27 cellular contexts compared by ENCODE assay signal in the genomic region with DNA sequence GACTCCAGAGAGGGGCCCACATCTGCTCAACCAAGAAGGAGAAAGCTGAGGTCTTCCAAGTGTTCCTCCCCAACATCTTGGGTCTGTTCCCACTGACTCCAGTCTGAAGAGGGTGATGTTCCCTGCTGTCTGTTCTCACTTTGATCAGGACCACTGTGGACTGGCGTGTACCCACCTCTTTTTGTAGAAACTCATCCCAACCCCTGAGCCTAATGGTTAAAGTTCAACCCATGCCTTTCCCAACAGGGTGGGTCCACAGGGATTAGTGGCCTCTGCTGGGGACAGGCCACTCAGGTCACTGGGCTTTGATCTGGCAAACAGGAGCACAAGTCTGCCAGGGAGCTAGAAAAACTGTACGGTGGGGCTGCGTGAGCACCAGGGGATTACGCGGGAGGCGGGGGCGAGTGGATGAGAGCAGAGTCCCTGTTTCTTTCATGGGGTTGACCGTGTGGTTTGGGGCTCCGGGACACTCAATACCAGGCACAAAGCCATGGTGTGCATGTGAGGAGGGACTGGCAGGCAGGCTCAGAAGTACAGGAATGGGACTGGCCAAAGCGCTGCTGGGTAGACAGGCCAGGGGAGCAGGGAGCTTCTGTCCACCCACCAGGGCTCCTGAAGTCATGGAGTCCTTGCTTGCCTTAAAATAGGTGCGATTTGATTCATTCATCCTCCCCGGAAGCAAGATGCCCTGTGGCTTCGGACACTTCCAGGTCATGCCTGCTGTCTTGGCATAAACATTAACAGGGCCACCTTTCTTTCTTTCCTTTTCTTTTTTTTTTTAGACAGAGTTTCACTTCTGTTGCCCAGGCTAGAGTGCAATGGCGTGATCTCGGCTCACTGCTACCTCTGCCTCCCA. TPM values are rescaled to one million over a fixed set of nuclear protein-coding genes. Genes with fewer than 3 reads are reported as not detected.
DNase-seq lines count a peak whose midpoint lies in the region; ATAC-seq and TF ChIP-seq lines count a peak whose summit lies in the region.
"Had no signal": no experiment of that assay in that cellular context is flagged by ENCODE, and none has a peak within 500 bp of the region (broad histone marks: within the 10 kb centered on the region; RNA-seq: fewer than 3 reads in every experiment).

TSS of gene CA5A (minus strand) at position 155 of the 856 bp plus-strand sequence. CDS start at position 76, 79 bp downstream.

- no peak for TF ChIP-seq CTCF in left ventricle myocardium inferior (IDR thresholded peaks at IDR 0.05; ENCODE audit: borderline replicate concordance)
- no peak for TF ChIP-seq CTCF in SK-N-SH (IDR thresholded peaks at IDR 0.05)
- no peak for TF ChIP-seq CTCF in HFFc6 (IDR thresholded peaks at IDR 0.05)

- H3F3A ChIP-seq in SK-N-SH (replicated peaks; ENCODE audit: insufficient read depth): no peaks in the 10 kb centered on the region

- H3K9me3 ChIP-seq in left ventricle myocardium inferior (replicated peaks): no peaks in the 10 kb centered on the region
- H3K9me3 ChIP-seq in SK-N-SH: no peaks in the 10 kb centered on the region

- WGBS in SK-N-SH (ENCODE audit: low lambda C conversion rate): 84% methylated on average over 14 of the region's 15 CpGs

- no peak for TF ChIP-seq RAD21 in SK-N-SH (IDR thresholded peaks at IDR 0.05; ENCODE audit: low read length)

- H3K36me3 ChIP-seq in left ventricle myocardium inferior (no peaks in the 10 kb centered on the region), SK-N-SH (replicated peaks in 1 of 2; ENCODE audit: control insufficient read depth in 1 of 2, insufficient read depth in 2 of 2, low read length in 1 of 2) (no peaks in the 10 kb centered on the region)

- peaks cover 6% of the 10 kb centered on the region for H3K4me1 Mint-ChIP-seq in activated T-helper 17 cell treated with anti-CD3 and anti-CD28 coated beads, Interleukin-2, amount 50 U/mL, for 72 hours
- H3K4me1 Mint-ChIP-seq in naive B cell (peaks cover 9 to 21% (median 9%) of the 10 kb centered on the region in 3 donors), HFFc6 (ENCODE audit: low read depth) (no peaks in the 10 kb centered on the region)
- H3K4me1 Mint-ChIP-seq in stimulated activated naive B cell treated with anti-CD40 and anti-IgM and Interleukin-4, amounts not matched to agents 10 μg/mL and 1 μg/mL and 100 μg/mL, for 72 hours: peaks cover 9 to 18% of the 10 kb centered on the region in 2 donors
- H3K4me1 Mint-ChIP-seq: CD8-positive, alpha-beta memory T cell had no signal

- H4K20me1 ChIP-seq in SK-N-SH (ENCODE audit: insufficient read depth): no peaks in the 10 kb centered on the region

- POLR2A ChIA-PET in SK-N-SH (lab: Yijun Ruan, JAX): no interaction called here

- no peak for ATAC-seq in Right ventricle myocardium superior (ENCODE audit: poor library complexity)
- no peak for ATAC-seq in activated T-helper 17 cell treated with anti-CD3 and anti-CD28 coated beads, Interleukin-2, amount 50 U/mL, for 72 hours (replicated peaks)
- ATAC-seq in naive B cell (ENCODE audit: low read depth in 2 of 2): no peak
- peak in 1 of 2 donors; percentile 23 for ATAC-seq in stimulated activated naive B cell treated with anti-CD40 and anti-IgM and Interleukin-4, amounts not matched to agents 10 μg/mL and 1 μg/mL and 100 μg/mL, for 72 hours (replicated peaks)
- ATAC-seq: Right ventricle myocardium inferior had no signal

- no peaks in the 10 kb centered on the region for H3K36me3 Mint-ChIP-seq in activated T-helper 17 cell treated with anti-CD3 and anti-CD28 coated beads, Interleukin-2, amount 50 U/mL, for 72 hours (ENCODE audit: low read depth)
- no peaks in the 10 kb centered on the region for H3K36me3 Mint-ChIP-seq in naive B cell
- H3K36me3 Mint-ChIP-seq in stimulated activated naive B cell treated with anti-CD40 and anti-IgM and Interleukin-4, amounts not matched to agents 10 μg/mL and 1 μg/mL and 100 μg/mL, for 72 hours: no peaks in the 10 kb centered on the region
- no peaks in the 10 kb centered on the region for H3K36me3 Mint-ChIP-seq in HFFc6 (ENCODE audit: low read depth)
- H3K36me3 Mint-ChIP-seq: CD8-positive, alpha-beta memory T cell had no signal

- H3K9me2 ChIP-seq in SK-N-SH: no peaks in the 10 kb centered on the region

- peak within 1 kb of the TSS; percentile 42 for H3K27ac Mint-ChIP-seq in activated T-helper 17 cell treated with anti-CD3 and anti-CD28 coated beads, Interleukin-2, amount 50 U/mL, for 72 hours
- H3K27ac Mint-ChIP-seq in naive B cell (peak within 1 kb of the TSS in 4 of 6 donors; percentile 59 to 95 (median 66)), HFFc6 (no peak within 1 kb of the TSS)
- H3K27ac Mint-ChIP-seq in stimulated activated naive B cell treated with anti-CD40 and anti-IgM and Interleukin-4, amounts not matched to agents 10 μg/mL and 1 μg/mL and 100 μg/mL, for 72 hours: peak within 1 kb of the TSS; percentile 79

- H3K4me3 ChIP-seq in left ventricle myocardium inferior: no peak within 1 kb of the TSS
- no peak within 1 kb of the TSS for H3K4me3 ChIP-seq in SK-N-SH (ENCODE audit: low read depth in 2 of 2, low read length in 1 of 2)
- H3K4me3 ChIP-seq: GM23248 had no signal

- no peak within 1 kb of the TSS for H2AFZ ChIP-seq in SK-N-SH (ENCODE audit: low read depth)
- H2AFZ ChIP-seq: GM23248 had no signal

- no peak for TF ChIP-seq EP300 in SK-N-SH (IDR thresholded peaks at IDR 0.05; ENCODE audit: borderline replicate concordance in 1 of 2, low read depth in 1 of 2, low read length in 1 of 2)

- no peaks in the 10 kb centered on the region for H3K79me2 ChIP-seq in SK-N-SH (ENCODE audit: insufficient read depth)

- intact Hi-C loops in Right ventricle myocardium superior (cut with DNase I): no loop called here
- intact Hi-C loops in left ventricle myocardium inferior (cut with micrococcal nuclease): no loop called here

- no peak within 1 kb of the TSS for H3K4me3 Mint-ChIP-seq in activated T-helper 17 cell treated with anti-CD3 and anti-CD28 coated beads, Interleukin-2, amount 50 U/mL, for 72 hours
- peak within 1 kb of the TSS in 2 of 8 donors; percentile 26 to 87 for H3K4me3 Mint-ChIP-seq in naive B cell
- no peak within 1 kb of the TSS for H3K4me3 Mint-ChIP-seq in stimulated activated naive B cell treated with anti-CD40 and anti-IgM and Interleukin-4, amounts not matched to agents 10 μg/mL and 1 μg/mL and 100 μg/mL, for 72 hours
- no peak within 1 kb of the TSS for H3K4me3 Mint-ChIP-seq in HFFc6
- H3K4me3 Mint-ChIP-seq: CD8-positive, alpha-beta memory T cell; H9 had no signal

- H3K9me3 Mint-ChIP-seq in activated T-helper 17 cell treated with anti-CD3 and anti-CD28 coated beads, Interleukin-2, amount 50 U/mL, for 72 hours: peaks cover 5% of the 10 kb centered on the region
- H3K9me3 Mint-ChIP-seq in naive B cell (peaks cover 0 to 3% (median 0%) of the 10 kb centered on the region in 7 donors), HFFc6 (no peaks in the 10 kb centered on the region)
- H3K9me3 Mint-ChIP-seq in stimulated activated naive B cell treated with anti-CD40 and anti-IgM and Interleukin-4, amounts not matched to agents 10 μg/mL and 1 μg/mL and 100 μg/mL, for 72 hours: peaks cover 2 to 4% of the 10 kb centered on the region in 2 donors
- H3K9me3 Mint-ChIP-seq: CD8-positive, alpha-beta memory T cell had no signal

- CTCF ChIA-PET in SK-N-SH (lab: Yijun Ruan, JAX): interaction anchor here (1.2 kb wide), 1 partner anchor 501 kb away, joined by 3 read pairs; no protein-coding TSS in a partner anchor

- H3K27me3 ChIP-seq in left ventricle myocardium inferior (ENCODE audit: low read depth) (peaks cover 13% of the 10 kb centered on the region), SK-N-SH (ENCODE audit: insufficient read depth) (no peaks in the 10 kb centered on the region)

- no peak within 1 kb of the TSS for H3K9ac ChIP-seq in SK-N-SH
- H3K9ac ChIP-seq: GM23248 had no signal

- no peaks in the 10 kb centered on the region for H3K4me1 ChIP-seq in left ventricle myocardium inferior
- H3K4me1 ChIP-seq in SK-N-SH (ENCODE audit: control insufficient read depth in 1 of 2, insufficient read depth in 2 of 2, low read depth in 1 of 2, low read length in 1 of 2): no peaks in the 10 kb centered on the region; a peak in 1 of 4 replicates

- no peaks in the 10 kb centered on the region for H3K27me3 Mint-ChIP-seq in activated T-helper 17 cell treated with anti-CD3 and anti-CD28 coated beads, Interleukin-2, amount 50 U/mL, for 72 hours
- H3K27me3 Mint-ChIP-seq in naive B cell (peaks cover 0 to 14% (median 4%) of the 10 kb centered on the region in 3 donors), HFFc6 (ENCODE audit: insufficient read depth) (peaks cover 15% of the 10 kb centered on the region)
- H3K27me3 Mint-ChIP-seq in stimulated activated naive B cell treated with anti-CD40 and anti-IgM and Interleukin-4, amounts not matched to agents 10 μg/mL and 1 μg/mL and 100 μg/mL, for 72 hours: peaks cover 0 to 6% of the 10 kb centered on the region in 2 donors

- DNase-seq in Right ventricle myocardium superior (peak; percentile 14), left ventricle myocardium inferior (no peak), naive B cell (no peak), SK-N-SH (no peak), dermis blood vessel endothelial cell (no peak), HFFc6 (no peak)
- no peak for DNase-seq in stimulated activated naive B cell treated with anti-CD40 and anti-IgM and Interleukin-4, amounts not matched to agents 10 μg/mL and 1 μg/mL and 100 μg/mL, for 72 hours
- DNase-seq: ACHN; CD8-positive, alpha-beta memory T cell; GM23248; H9; IMR-90; Karpas-422; NCI-H1694 treated with DMSO at 0.1 percent for 48 hours; NCI-H2081 treated with DMSO at 0.1 percent for 48 hours; NCI-H2171 treated with DMSO at 0.1 percent for 48 hours; NCI-H526; OCI-M1 had no signal

- H3K27ac ChIP-seq in left ventricle myocardium inferior (replicated peaks): no peak within 1 kb of the TSS
- no peak within 1 kb of the TSS for H3K27ac ChIP-seq in SK-N-SH (ENCODE audit: low read depth in 2 of 2, low read length in 1 of 2)
- H3K27ac ChIP-seq: 22Rv1, C4-2B, GM23248, HL-60 had no signal

- no peak within 1 kb of the TSS for H3K4me2 ChIP-seq in SK-N-SH

RNA-seq across cellular contexts. Expression of gene CA5A, which starts in this region (rescaled TPM):
- not detected for total RNA-seq in Right ventricle myocardium superior
- total RNA-seq in left ventricle myocardium inferior: not detected
- not detected for total RNA-seq in activated T-helper 17 cell treated with anti-CD3 and anti-CD28 coated beads, Interleukin-2, amount 50 U/mL, for 72 hours
- polyA plus RNA-seq in naive B cell (ENCODE audit: low read depth in 6 of 6): not detected
- polyA plus RNA-seq in SK-N-SH (2012; rRNA removed): not detected in 2 replicates
- polyA plus RNA-seq in SK-N-SH (2012; cell fraction: cytosol; rRNA removed): not detected in 2 replicates
- not detected in 2 replicates for polyA plus RNA-seq in SK-N-SH (2012; cell fraction: nucleus; rRNA removed)
- total RNA-seq in dermis blood vessel endothelial cell: not detected in 2 replicates
- total RNA-seq in HFFc6 (2021; fragmentation: NEBNext Ultra II Directional; extraction: Animal tissue kit (Norgen Biotek cat#: 25700)): not detected
- total RNA-seq: CD8-positive, alpha-beta memory T cell; Daoy; GM23248; H9; HT-29; IMR-90; M059J; Right ventricle myocardium inferior; SK-MEL-5 had no signal
- polyA plus RNA-seq: CD8-positive, alpha-beta memory T cell; GM23248; IMR-90 had no signal

Comparison
In these comparisons a context has a peak if more than half of its experiments do, and no peak if none do; other contexts are left out.
1. Peak in DNase-seq in Right ventricle myocardium superior; RNA of the gene not detected or under 1 TPM.